In genomic region chr19:12195501-12195860, GRCh38 we compare ENCODE assay signal across 9 cellular contexts. TPM values are rescaled to one million over a fixed set of nuclear protein-coding genes. Genes with fewer than 3 reads are reported as not detected.
DNase-seq lines count a peak whose midpoint lies in the region; ATAC-seq and TF ChIP-seq lines count a peak whose summit lies in the region.
"Had no signal": no experiment of that assay in that cellular context is flagged by ENCODE, and none has a peak within 500 bp of the region (broad histone marks: within the 10 kb centered on the region; RNA-seq: fewer than 3 reads in every experiment).

No MANE protein-coding gene starts in this region.

- TF ChIP-seq EP300 in transverse colon (IDR thresholded peaks at IDR 0.05; ENCODE audit: low read depth) = no peak

- H3K27me3 Mint-ChIP-seq in activated naive CD4-positive, alpha-beta T cell treated with anti-CD3 and anti-CD28 coated beads, Interleukin-2, amount 10 ng/mL, durations not matched to agents 7 days and 5 days = peaks cover 4% of the 10 kb centered on the region
- no peaks in the 10 kb centered on the region for H3K27me3 Mint-ChIP-seq in central memory CD8-positive, alpha-beta T cell
- H3K27me3 Mint-ChIP-seq in mesothelial cell of epicardium (ENCODE audit: low read depth) = no peaks in the 10 kb centered on the region

- H3K27ac Mint-ChIP-seq in activated naive CD4-positive, alpha-beta T cell treated with anti-CD3 and anti-CD28 coated beads, Interleukin-2, amount 10 ng/mL, durations not matched to agents 7 days and 5 days = peak overlapping the region; percentile 68
- H3K27ac Mint-ChIP-seq in central memory CD8-positive, alpha-beta T cell (ENCODE audit: low read depth) = no peak overlapping the region
- peak overlapping the region; percentile 47 for H3K27ac Mint-ChIP-seq in mesothelial cell of epicardium

- no peak for TF ChIP-seq POLR2A in transverse colon (IDR thresholded peaks at IDR 0.05)

- peaks cover 22 to 31% of the 10 kb centered on the region in 2 donors for H3K9me3 ChIP-seq in transverse colon

- H3K4me1 ChIP-seq in transverse colon = peaks cover 0 to 11% (median 0%) of the 10 kb centered on the region in 4 donors

- peaks cover 61% of the 10 kb centered on the region for H3K9me3 Mint-ChIP-seq in activated naive CD4-positive, alpha-beta T cell treated with anti-CD3 and anti-CD28 coated beads, Interleukin-2, amount 10 ng/mL, durations not matched to agents 7 days and 5 days
- peaks cover 11% of the 10 kb centered on the region for H3K9me3 Mint-ChIP-seq in central memory CD8-positive, alpha-beta T cell
- H3K9me3 Mint-ChIP-seq in mesothelial cell of epicardium = peaks cover 44% of the 10 kb centered on the region

- intact Hi-C loops in transverse colon (cut with DNase I; ENCODE audit: low total_unique reads) = loop anchor here (10.0 kb wide), 1 partner anchor 139 kb away; the partner anchor contains the start of gene ZNF563

- peaks cover 25% of the 10 kb centered on the region for H3K4me1 Mint-ChIP-seq in activated naive CD4-positive, alpha-beta T cell treated with anti-CD3 and anti-CD28 coated beads, Interleukin-2, amount 10 ng/mL, durations not matched to agents 7 days and 5 days
- no peaks in the 10 kb centered on the region for H3K4me1 Mint-ChIP-seq in central memory CD8-positive, alpha-beta T cell
- no peaks in the 10 kb centered on the region for H3K4me1 Mint-ChIP-seq in mesothelial cell of epicardium

- H3K36me3 Mint-ChIP-seq in activated naive CD4-positive, alpha-beta T cell treated with anti-CD3 and anti-CD28 coated beads, Interleukin-2, amount 10 ng/mL, durations not matched to agents 7 days and 5 days = peaks cover 37% of the 10 kb centered on the region
- H3K36me3 Mint-ChIP-seq in central memory CD8-positive, alpha-beta T cell (ENCODE audit: insufficient read depth) = peaks cover 11% of the 10 kb centered on the region
- peaks cover 69% of the 10 kb centered on the region for H3K36me3 Mint-ChIP-seq in mesothelial cell of epicardium

- peak overlapping the region; percentile 75 to 84 (median 78) for H3K27ac ChIP-seq in transverse colon
- H3K27ac ChIP-seq: KMS-11 had no signal

- peak overlapping the region; percentile 8 to 82 (median 49) for H3K4me3 ChIP-seq in transverse colon

- H3K4me3 Mint-ChIP-seq in activated naive CD4-positive, alpha-beta T cell treated with anti-CD3 and anti-CD28 coated beads, Interleukin-2, amount 10 ng/mL, durations not matched to agents 7 days and 5 days = peak overlapping the region; percentile 55
- H3K4me3 Mint-ChIP-seq in central memory CD8-positive, alpha-beta T cell = peak overlapping the region; percentile 46
- H3K4me3 Mint-ChIP-seq in mesothelial cell of epicardium = peak overlapping the region; percentile 57

- TF ChIP-seq CTCF in mesothelial cell of epicardium (IDR thresholded peaks at IDR 0.05; ENCODE audit: unreplicated experiment) = no peak
- TF ChIP-seq CTCF in transverse colon (IDR thresholded peaks at IDR 0.05) = no peak
- no peak for TF ChIP-seq CTCF in GM13976 (IDR thresholded peaks at IDR 0.05; ENCODE audit: borderline replicate concordance, control extremely low read depth, extremely low read depth, insufficient read depth, missing control alignments)

- H3K36me3 ChIP-seq in transverse colon = peaks cover 0 to 13% (median 0%) of the 10 kb centered on the region in 4 donors

- WGBS in transverse colon (ENCODE audit: low coverage in 1 of 2), 2 donors = 12 to 14% methylated on average over 5 to 11 of the region's 11 CpGs

- ATAC-seq in central memory CD8-positive, alpha-beta T cell (replicated peaks; ENCODE audit: extremely low read depth, poor library complexity, severe bottlenecking) = no peak

- H3K27me3 ChIP-seq in transverse colon = no peaks in the 10 kb centered on the region

- no peak for DNase-seq in activated naive CD4-positive, alpha-beta T cell treated with anti-CD3 and anti-CD28 coated beads, Interleukin-2, amount 10 ng/mL, durations not matched to agents 7 days and 5 days
- DNase-seq in activated naive CD4-positive, alpha-beta T cell treated with Interleukin-2 at 50 U/mL for 16 hours = no peak
- no peak for DNase-seq in central memory CD8-positive, alpha-beta T cell (ENCODE audit: low spot score in 2 of 2)
- DNase-seq in mesothelial cell of epicardium (ENCODE audit: low spot score in 2 of 2, unreplicated experiment in 2 of 2) = no peak
- DNase-seq in transverse colon = no peak
- no peak for DNase-seq in GM13976 (ENCODE audit: low spot score)
- DNase-seq in midbrain (lab: John Stamatoyannopoulos, UW) = no peak
- no peak for DNase-seq in OCI-M2 (lab: John Stamatoyannopoulos, UW; ENCODE audit: unreplicated experiment)

- CTCF ChIA-PET in activated naive CD4-positive, alpha-beta T cell treated with anti-CD3 and anti-CD28 coated beads, Interleukin-2, amount 10 ng/mL, durations not matched to agents 7 days and 5 days (lab: Charles Lee) = no interaction called here

- in situ Hi-C loops in transverse colon (cut with MboI; ENCODE audit: low pct_ligation_motif_present in 1 of 4, low pct_unique_long_range_greater_than_20kb in 1 of 4, low sequenced_read_pairs in 3 of 4) (no loop called here), GM13976 (cut with MboI; ENCODE audit: low sequenced_read_pairs, unreplicated experiment) (no loop called here)

RNA-seq across cellular contexts. Expression of gene ZNF136, which starts 32.6 kb away (rescaled TPM):
- total RNA-seq in mesothelial cell of epicardium (16.5 to 18.7 TPM (median 17.9 TPM) in 3 replicates), transverse colon (10 to 100 TPM in 2 of 4 donors, 1 to 10 TPM in 2; 6.3 to 18.7 (median 9.1) TPM)

RNA-seq across cellular contexts. Expression of gene ZNF625, which starts 38.9 kb away (rescaled TPM):
- total RNA-seq in mesothelial cell of epicardium (22.9 to 24.4 TPM (median 23.5 TPM) in 3 replicates), transverse colon (1 to 10 TPM in 2 of 4 donors, under 1 TPM in 1, not detected in 1; 0.60 to 2.3 (median 2.2) TPM)

RNA-seq across cellular contexts. Expression of gene ZNF20, which starts 55.3 kb away (rescaled TPM):
- total RNA-seq in mesothelial cell of epicardium = 8.7 to 11.1 TPM (median 10.6 TPM) in 3 replicates
- 1 to 10 TPM in 3 of 4 donors, under 1 TPM in 1; 0.37 to 4.8 (median 2.9) TPM for total RNA-seq in transverse colon
